ENCODE assay signal across 37 cellular contexts in genomic region chr17:73015722-73016276, GRCh38.
"Had no signal": no experiment of that assay in that cellular context is flagged by ENCODE, and none has a peak within 500 bp of the region (broad histone marks: within the 10 kb centered on the region; RNA-seq: fewer than 3 reads in every experiment).

No MANE protein-coding gene starts in this region.

- H3K4me3 Mint-ChIP-seq: activated B cell treated with CpG ODN at 0.5 μM for 24 hours; activated CD4-positive, alpha-beta memory T cell treated with anti-CD3 and anti-CD28 coated beads for 36 hours; activated CD4-positive, alpha-beta T cell treated with anti-CD3 and anti-CD28 coated beads, Interleukin-2, amount 10 ng/mL, durations not matched to agents 24 days and 14 days; activated CD8-positive, alpha-beta memory T cell treated with anti-CD3 and anti-CD28 coated beads, Interleukin-2, amount 10 ng/mL, durations not matched to agents 7 days and 5 days; activated CD8-positive, alpha-beta T cell treated with anti-CD3 and anti-CD28 coated beads for 36 hours; activated naive CD4-positive, alpha-beta T cell treated with anti-CD3 and anti-CD28 coated beads, Interleukin-2, amount 10 ng/mL, durations not matched to agents 7 days and 5 days; activated naive CD4-positive, alpha-beta T cell treated with anti-CD3 and anti-CD28 coated beads, Interleukin-2, amount 50 U/mL, for 24 hours; activated naive CD8-positive, alpha-beta T cell; activated naive CD8-positive, alpha-beta T cell treated with anti-CD3 and anti-CD28 coated beads, Interleukin-2, amount 10 ng/mL, durations not matched to agents 7 days and 5 days; activated naive CD8-positive, alpha-beta T cell treated with anti-CD3 and anti-CD28 coated beads, Interleukin-2, amount 50 U/mL, for 24 hours; activated T-cell treated with anti-CD3 and anti-CD28 coated beads, Interleukin-2, amount 50 U/mL, for 24 hours; brain; central memory CD8-positive, alpha-beta T cell; T-helper 1 cell treated with Interleukin-12 subunit alpha and Interleukin-12 subunit beta and Interleukin-4 antibody, amounts not matched to agents 30 μg/mL and 1 μg/mL, for 36 hours; T-helper 2 cell treated with Interferon-gamma antibody and Interleukin-4, amounts not matched to agents 5 μg/mL and 100 μg/mL, for 36 hours had no signal

- FAIRE-seq: bronchial epithelial cell, TTC549 had no signal

- H3K27ac Mint-ChIP-seq: activated B cell treated with CpG ODN at 0.5 μM for 24 hours; activated CD4-positive, alpha-beta memory T cell treated with anti-CD3 and anti-CD28 coated beads for 36 hours; activated CD4-positive, alpha-beta T cell treated with anti-CD3 and anti-CD28 coated beads, Interleukin-2, amount 10 ng/mL, durations not matched to agents 24 days and 14 days; activated CD8-positive, alpha-beta memory T cell treated with anti-CD3 and anti-CD28 coated beads, Interleukin-2, amount 10 ng/mL, durations not matched to agents 7 days and 5 days; activated CD8-positive, alpha-beta T cell treated with anti-CD3 and anti-CD28 coated beads for 36 hours; activated naive CD4-positive, alpha-beta T cell treated with anti-CD3 and anti-CD28 coated beads, Interleukin-2, amount 10 ng/mL, durations not matched to agents 7 days and 5 days; activated naive CD4-positive, alpha-beta T cell treated with anti-CD3 and anti-CD28 coated beads, Interleukin-2, amount 50 U/mL, for 24 hours; activated naive CD8-positive, alpha-beta T cell; activated naive CD8-positive, alpha-beta T cell treated with anti-CD3 and anti-CD28 coated beads, Interleukin-2, amount 10 ng/mL, durations not matched to agents 7 days and 5 days; activated naive CD8-positive, alpha-beta T cell treated with anti-CD3 and anti-CD28 coated beads, Interleukin-2, amount 50 U/mL, for 24 hours; activated T-cell treated with anti-CD3 and anti-CD28 coated beads, Interleukin-2, amount 50 U/mL, for 24 hours; activated T-helper 2 cell treated with anti-CD3 and anti-CD28 coated beads, Interferon-gamma antibody, Interleukin-2, Interleukin-4, amounts not matched to agents 10 μg/mL and 5 μg/mL and 100 μg/mL, durations not matched to agents 14 hours and 24 hours and 36 hours; T-helper 1 cell treated with Interleukin-12 subunit alpha and Interleukin-12 subunit beta and Interleukin-4 antibody, amounts not matched to agents 30 μg/mL and 1 μg/mL, for 36 hours; T-helper 2 cell treated with Interferon-gamma antibody and Interleukin-4, amounts not matched to agents 5 μg/mL and 100 μg/mL, for 36 hours had no signal

- H3K27ac ChIP-seq: ascending aorta, cardiac muscle cell, VCaP had no signal

- H3K36me3 ChIP-seq: ascending aorta, cardiac muscle cell had no signal

- ATAC-seq: activated CD8-positive, alpha-beta memory T cell treated with anti-CD3 and anti-CD28 coated beads, Interleukin-2, amount 10 ng/mL, durations not matched to agents 7 days and 5 days; activated CD8-positive, alpha-beta T cell treated with anti-CD3 and anti-CD28 coated beads for 36 hours; activated naive CD8-positive, alpha-beta T cell treated with anti-CD3 and anti-CD28 coated beads, Interleukin-2, amount 50 U/mL, for 24 hours had no signal

- DNase-seq: activated B cell treated with CpG ODN at 0.5 μM for 24 hours; activated CD4-positive, alpha-beta memory T cell treated with anti-CD3 and anti-CD28 coated beads for 36 hours; activated CD4-positive, alpha-beta T cell treated with anti-CD3 and anti-CD28 coated beads for 4 hours; activated CD4-positive, alpha-beta T cell treated with anti-CD3 and anti-CD28 coated beads, Interleukin-2, amount 10 ng/mL, durations not matched to agents 24 days and 14 days; activated CD4-positive, alpha-beta T cell treated with anti-CD3 and anti-CD28 coated beads, Interleukin-2, amount 50 U/mL, for 1 hour; activated CD4-positive, alpha-beta T cell treated with anti-CD3 and anti-CD28 coated beads, Interleukin-2, amount 50 U/mL, for 4 hours; activated CD4-positive, CD25-positive, alpha-beta regulatory T cell treated with anti-CD3 and anti-CD28 coated beads, Interleukin-2, amount 50 U/mL, for 72 hours; activated CD8-positive, alpha-beta memory T cell treated with anti-CD3 and anti-CD28 coated beads, Interleukin-2, amount 10 ng/mL, durations not matched to agents 7 days and 5 days; activated CD8-positive, alpha-beta memory T cell treated with anti-CD3 and anti-CD28 coated beads, Interleukin-2, amount 50 U/mL, for 48 hours; activated CD8-positive, alpha-beta T cell treated with anti-CD3 and anti-CD28 coated beads for 36 hours; activated effector memory CD4-positive, alpha-beta T cell treated with Interleukin-2 at 50 U/mL for 16 hours; activated gamma-delta T cell; activated naive CD4-positive, alpha-beta T cell treated with anti-CD3 and anti-CD28 coated beads, Interleukin-2, amount 10 ng/mL, durations not matched to agents 7 days and 5 days; activated naive CD4-positive, alpha-beta T cell treated with Interleukin-2 at 50 U/mL for 16 hours; activated naive CD8-positive, alpha-beta T cell treated with anti-CD3 and anti-CD28 coated beads, Interleukin-2, amount 10 ng/mL, durations not matched to agents 7 days and 5 days; activated naive CD8-positive, alpha-beta T cell treated with anti-CD3 and anti-CD28 coated beads, Interleukin-2, amount 50 U/mL, for 24 hours; activated T-cell treated with anti-CD3 and anti-CD28 coated beads, Interleukin-2, amount 50 U/mL, for 24 hours; activated T-cell treated with anti-CD3 and anti-CD28 coated beads, Interleukin-2, amount 50 U/mL, for 48 hours; amygdala; anterior cingulate cortex; caudate nucleus; cerebellar nuclear complex; T-helper 1 cell; T-helper 2 cell; T-helper 9 cell had no signal

- H3K27me3 Mint-ChIP-seq: activated B cell treated with CpG ODN at 0.5 μM for 24 hours; activated CD4-positive, alpha-beta memory T cell treated with anti-CD3 and anti-CD28 coated beads for 36 hours; activated CD4-positive, alpha-beta T cell treated with anti-CD3 and anti-CD28 coated beads, Interleukin-2, amount 10 ng/mL, durations not matched to agents 24 days and 14 days; activated CD8-positive, alpha-beta memory T cell treated with anti-CD3 and anti-CD28 coated beads, Interleukin-2, amount 10 ng/mL, durations not matched to agents 7 days and 5 days; activated CD8-positive, alpha-beta T cell treated with anti-CD3 and anti-CD28 coated beads for 36 hours; activated naive CD4-positive, alpha-beta T cell treated with anti-CD3 and anti-CD28 coated beads, Interleukin-2, amount 10 ng/mL, durations not matched to agents 7 days and 5 days; activated naive CD4-positive, alpha-beta T cell treated with anti-CD3 and anti-CD28 coated beads, Interleukin-2, amount 50 U/mL, for 24 hours; activated naive CD8-positive, alpha-beta T cell; activated naive CD8-positive, alpha-beta T cell treated with anti-CD3 and anti-CD28 coated beads, Interleukin-2, amount 10 ng/mL, durations not matched to agents 7 days and 5 days; activated naive CD8-positive, alpha-beta T cell treated with anti-CD3 and anti-CD28 coated beads, Interleukin-2, amount 50 U/mL, for 24 hours; activated T-cell treated with anti-CD3 and anti-CD28 coated beads, Interleukin-2, amount 50 U/mL, for 24 hours; brain; central memory CD8-positive, alpha-beta T cell had no signal

- H3K4me3 ChIP-seq: ascending aorta, cardiac muscle cell had no signal

- H3K27me3 ChIP-seq: ascending aorta, cardiac muscle cell had no signal

- H3K4me1 ChIP-seq: ascending aorta had no signal
